35 cellular contexts compared by ENCODE assay signal in the genomic region with DNA sequence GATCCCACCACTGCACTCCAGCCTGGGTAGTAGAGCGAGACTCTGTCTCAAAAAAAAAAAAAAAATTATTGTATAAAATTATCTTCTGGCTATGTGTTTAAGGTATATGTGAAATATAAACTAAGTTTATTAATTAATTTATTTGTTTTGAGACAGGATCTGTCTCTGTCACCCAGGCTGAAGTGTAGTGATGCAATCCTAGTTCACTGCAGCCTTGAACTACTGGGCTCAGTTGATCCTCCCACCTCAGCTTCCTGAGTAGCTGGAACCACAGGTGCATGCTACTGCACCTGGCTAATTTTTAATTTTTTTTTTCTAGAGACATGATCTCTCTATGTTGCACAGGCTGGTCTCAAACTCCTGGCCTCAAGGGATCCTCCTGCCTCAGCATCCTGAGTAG.
"Had no signal": no experiment of that assay in that cellular context is flagged by ENCODE, and none has a peak within 500 bp of the region (broad histone marks: within the 10 kb centered on the region; RNA-seq: fewer than 3 reads in every experiment).

No MANE protein-coding gene starts in this region.

- H3K27me3 ChIP-seq: MG63 had no signal

- H3K36me3 ChIP-seq: MG63 had no signal

- H3K9me3 ChIP-seq: MG63 had no signal

- H3K4me3 ChIP-seq: MG63 had no signal

- DNase-seq: Karpas-422, Kasumi-1, MG63, MV-4-11, NCI-H1048, NCI-H1092, NCI-H1092 treated with DMSO at 0.1 percent for 48 hours, NCI-H1105, NCI-H1105 treated with DMSO at 0.1 percent for 48 hours, NCI-H1417, NCI-H1417 treated with DMSO at 0.1 percent for 48 hours, NCI-H1436, NCI-H1436 treated with DMSO at 0.1 percent for 48 hours, NCI-H1694, NCI-H1694 treated with DMSO at 0.1 percent for 48 hours, NCI-H187, NCI-H1930, NCI-H2029, NCI-H2029 treated with DMSO at 0.1 percent for 48 hours, NCI-H2081, NCI-H2081 treated with DMSO at 0.1 percent for 48 hours, NCI-H2107, NCI-H2171, NCI-H2171 treated with DMSO at 0.1 percent for 48 hours, NCI-H2227 treated with DMSO at 0.1 percent for 48 hours, NCI-H226, NCI-H345, NCI-H446, NCI-H446 treated with DMSO at 0.1 percent for 48 hours, NCI-H510A, NCI-H510A treated with DMSO at 0.1 percent for 48 hours, NCI-H524, NCI-H524 treated with DMSO at 0.1 percent for 48 hours, NCI-H526, NCI-H526 treated with DMSO at 0.1 percent for 48 hours had no signal
